In the genomic region with DNA sequence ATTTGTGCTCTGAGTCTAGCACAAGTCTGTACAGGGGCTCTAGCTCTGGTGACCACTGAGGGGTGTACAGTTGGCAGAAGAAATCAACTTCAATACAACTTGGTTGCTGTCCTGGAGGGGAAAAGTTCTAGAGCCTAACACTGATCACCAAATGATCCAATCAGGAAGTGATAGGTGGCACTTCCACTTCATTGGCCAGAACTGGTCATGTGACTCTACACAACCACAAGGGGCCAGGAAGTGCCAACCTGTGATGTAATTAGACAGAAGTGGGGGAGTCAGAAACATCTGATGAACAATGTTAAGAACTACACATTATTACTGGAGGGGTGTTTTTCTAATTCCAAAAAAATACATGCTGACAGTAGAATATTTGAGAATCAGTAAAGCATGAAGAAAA, we compare ENCODE assay signal across 2 cellular contexts.
TF ChIP-seq lines count a peak whose summit lies in the region.

No MANE protein-coding gene starts in this region.

TF ChIP-seq in HepG2, 621 proteins besides CTCF, POLR2A, EP300 and RAD21 (continued from another document):
- TF ChIP-seq, protein P1, sequence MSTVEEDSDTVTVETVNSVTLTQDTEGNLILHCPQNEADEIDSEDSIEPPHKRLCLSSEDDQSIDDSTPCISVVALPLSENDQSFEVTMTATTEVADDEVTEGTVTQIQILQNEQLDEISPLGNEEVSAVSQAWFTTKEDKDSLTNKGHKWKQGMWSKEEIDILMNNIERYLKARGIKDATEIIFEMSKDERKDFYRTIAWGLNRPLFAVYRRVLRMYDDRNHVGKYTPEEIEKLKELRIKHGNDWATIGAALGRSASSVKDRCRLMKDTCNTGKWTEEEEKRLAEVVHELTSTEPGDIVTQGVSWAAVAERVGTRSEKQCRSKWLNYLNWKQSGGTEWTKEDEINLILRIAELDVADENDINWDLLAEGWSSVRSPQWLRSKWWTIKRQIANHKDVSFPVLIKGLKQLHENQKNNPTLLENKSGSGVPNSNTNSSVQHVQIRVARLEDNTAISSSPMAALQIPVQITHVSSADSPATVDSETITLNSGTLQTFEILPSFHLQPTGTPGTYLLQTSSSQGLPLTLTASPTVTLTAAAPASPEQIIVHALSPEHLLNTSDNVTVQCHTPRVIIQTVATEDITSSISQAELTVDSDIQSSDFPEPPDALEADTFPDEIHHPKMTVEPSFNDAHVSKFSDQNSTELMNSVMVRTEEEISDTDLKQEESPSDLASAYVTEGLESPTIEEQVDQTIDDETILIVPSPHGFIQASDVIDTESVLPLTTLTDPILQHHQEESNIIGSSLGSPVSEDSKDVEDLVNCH (CRISPR knock-in tag; IDR thresholded peaks at IDR 0.05): no peak

TF ChIP-seq in GM23338, 12 proteins besides CTCF, POLR2A, EP300 and RAD21 (continued from another document):
- TF ChIP-seq, protein P2, sequence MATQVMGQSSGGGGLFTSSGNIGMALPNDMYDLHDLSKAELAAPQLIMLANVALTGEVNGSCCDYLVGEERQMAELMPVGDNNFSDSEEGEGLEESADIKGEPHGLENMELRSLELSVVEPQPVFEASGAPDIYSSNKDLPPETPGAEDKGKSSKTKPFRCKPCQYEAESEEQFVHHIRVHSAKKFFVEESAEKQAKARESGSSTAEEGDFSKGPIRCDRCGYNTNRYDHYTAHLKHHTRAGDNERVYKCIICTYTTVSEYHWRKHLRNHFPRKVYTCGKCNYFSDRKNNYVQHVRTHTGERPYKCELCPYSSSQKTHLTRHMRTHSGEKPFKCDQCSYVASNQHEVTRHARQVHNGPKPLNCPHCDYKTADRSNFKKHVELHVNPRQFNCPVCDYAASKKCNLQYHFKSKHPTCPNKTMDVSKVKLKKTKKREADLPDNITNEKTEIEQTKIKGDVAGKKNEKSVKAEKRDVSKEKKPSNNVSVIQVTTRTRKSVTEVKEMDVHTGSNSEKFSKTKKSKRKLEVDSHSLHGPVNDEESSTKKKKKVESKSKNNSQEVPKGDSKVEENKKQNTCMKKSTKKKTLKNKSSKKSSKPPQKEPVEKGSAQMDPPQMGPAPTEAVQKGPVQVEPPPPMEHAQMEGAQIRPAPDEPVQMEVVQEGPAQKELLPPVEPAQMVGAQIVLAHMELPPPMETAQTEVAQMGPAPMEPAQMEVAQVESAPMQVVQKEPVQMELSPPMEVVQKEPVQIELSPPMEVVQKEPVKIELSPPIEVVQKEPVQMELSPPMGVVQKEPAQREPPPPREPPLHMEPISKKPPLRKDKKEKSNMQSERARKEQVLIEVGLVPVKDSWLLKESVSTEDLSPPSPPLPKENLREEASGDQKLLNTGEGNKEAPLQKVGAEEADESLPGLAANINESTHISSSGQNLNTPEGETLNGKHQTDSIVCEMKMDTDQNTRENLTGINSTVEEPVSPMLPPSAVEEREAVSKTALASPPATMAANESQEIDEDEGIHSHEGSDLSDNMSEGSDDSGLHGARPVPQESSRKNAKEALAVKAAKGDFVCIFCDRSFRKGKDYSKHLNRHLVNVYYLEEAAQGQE (IDR thresholded peaks at IDR 0.05; ENCODE audit: unreplicated experiment): no peak
- TF ChIP-seq, protein P3, sequence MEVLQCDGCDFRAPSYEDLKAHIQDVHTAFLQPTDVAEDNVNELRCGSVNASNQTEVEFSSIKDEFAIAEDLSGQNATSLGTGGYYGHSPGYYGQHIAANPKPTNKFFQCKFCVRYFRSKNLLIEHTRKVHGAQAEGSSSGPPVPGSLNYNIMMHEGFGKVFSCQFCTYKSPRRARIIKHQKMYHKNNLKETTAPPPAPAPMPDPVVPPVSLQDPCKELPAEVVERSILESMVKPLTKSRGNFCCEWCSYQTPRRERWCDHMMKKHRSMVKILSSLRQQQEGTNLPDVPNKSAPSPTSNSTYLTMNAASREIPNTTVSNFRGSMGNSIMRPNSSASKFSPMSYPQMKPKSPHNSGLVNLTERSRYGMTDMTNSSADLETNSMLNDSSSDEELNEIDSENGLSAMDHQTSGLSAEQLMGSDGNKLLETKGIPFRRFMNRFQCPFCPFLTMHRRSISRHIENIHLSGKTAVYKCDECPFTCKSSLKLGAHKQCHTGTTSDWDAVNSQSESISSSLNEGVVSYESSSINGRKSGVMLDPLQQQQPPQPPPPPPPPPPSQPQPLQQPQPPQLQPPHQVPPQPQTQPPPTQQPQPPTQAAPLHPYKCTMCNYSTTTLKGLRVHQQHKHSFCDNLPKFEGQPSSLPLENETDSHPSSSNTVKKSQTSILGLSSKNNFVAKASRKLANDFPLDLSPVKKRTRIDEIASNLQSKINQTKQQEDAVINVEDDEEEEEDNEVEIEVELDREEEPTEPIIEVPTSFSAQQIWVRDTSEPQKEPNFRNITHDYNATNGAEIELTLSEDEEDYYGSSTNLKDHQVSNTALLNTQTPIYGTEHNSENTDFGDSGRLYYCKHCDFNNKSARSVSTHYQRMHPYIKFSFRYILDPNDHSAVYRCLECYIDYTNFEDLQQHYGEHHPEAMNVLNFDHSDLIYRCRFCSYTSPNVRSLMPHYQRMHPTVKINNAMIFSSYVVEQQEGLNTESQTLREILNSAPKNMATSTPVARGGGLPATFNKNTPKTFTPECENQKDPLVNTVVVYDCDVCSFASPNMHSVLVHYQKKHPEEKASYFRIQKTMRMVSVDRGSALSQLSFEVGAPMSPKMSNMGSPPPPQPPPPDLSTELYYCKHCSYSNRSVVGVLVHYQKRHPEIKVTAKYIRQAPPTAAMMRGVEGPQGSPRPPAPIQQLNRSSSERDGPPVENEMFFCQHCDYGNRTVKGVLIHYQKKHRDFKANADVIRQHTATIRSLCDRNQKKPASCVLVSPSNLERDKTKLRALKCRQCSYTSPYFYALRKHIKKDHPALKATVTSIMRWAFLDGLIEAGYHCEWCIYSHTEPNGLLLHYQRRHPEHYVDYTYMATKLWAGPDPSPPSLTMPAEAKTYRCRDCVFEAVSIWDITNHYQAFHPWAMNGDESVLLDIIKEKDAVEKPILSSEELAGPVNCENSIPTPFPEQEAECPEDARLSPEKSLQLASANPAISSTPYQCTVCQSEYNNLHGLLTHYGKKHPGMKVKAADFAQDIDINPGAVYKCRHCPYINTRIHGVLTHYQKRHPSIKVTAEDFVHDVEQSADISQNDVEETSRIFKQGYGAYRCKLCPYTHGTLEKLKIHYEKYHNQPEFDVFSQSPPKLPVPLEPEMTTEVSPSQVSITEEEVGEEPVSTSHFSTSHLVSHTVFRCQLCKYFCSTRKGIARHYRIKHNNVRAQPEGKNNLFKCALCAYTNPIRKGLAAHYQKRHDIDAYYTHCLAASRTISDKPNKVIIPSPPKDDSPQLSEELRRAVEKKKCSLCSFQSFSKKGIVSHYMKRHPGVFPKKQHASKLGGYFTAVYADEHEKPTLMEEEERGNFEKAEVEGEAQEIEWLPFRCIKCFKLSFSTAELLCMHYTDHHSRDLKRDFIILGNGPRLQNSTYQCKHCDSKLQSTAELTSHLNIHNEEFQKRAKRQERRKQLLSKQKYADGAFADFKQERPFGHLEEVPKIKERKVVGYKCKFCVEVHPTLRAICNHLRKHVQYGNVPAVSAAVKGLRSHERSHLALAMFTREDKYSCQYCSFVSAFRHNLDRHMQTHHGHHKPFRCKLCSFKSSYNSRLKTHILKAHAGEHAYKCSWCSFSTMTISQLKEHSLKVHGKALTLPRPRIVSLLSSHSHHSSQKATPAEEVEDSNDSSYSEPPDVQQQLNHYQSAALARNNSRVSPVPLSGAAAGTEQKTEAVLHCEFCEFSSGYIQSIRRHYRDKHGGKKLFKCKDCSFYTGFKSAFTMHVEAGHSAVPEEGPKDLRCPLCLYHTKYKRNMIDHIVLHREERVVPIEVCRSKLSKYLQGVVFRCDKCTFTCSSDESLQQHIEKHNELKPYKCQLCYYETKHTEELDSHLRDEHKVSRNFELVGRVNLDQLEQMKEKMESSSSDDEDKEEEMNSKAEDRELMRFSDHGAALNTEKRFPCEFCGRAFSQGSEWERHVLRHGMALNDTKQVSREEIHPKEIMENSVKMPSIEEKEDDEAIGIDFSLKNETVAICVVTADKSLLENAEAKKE (CRISPR knock-in tag; IDR thresholded peaks at IDR 0.05): no peak
- TF ChIP-seq ZNF331 (CRISPR knock-in tag; IDR thresholded peaks at IDR 0.05; ENCODE audit: low read depth): no peak
- TF ChIP-seq JUNB (IDR thresholded peaks at IDR 0.05; ENCODE audit: unreplicated experiment): no peak
- no peak for TF ChIP-seq STAT1 (IDR thresholded peaks at IDR 0.05; ENCODE audit: unreplicated experiment)
